14 cellular contexts compared by ENCODE assay signal in genomic region chr10:123792579-123792978, GRCh38.
DNase-seq lines count a peak whose midpoint lies in the region; TF ChIP-seq lines count a peak whose summit lies in the region.
"Had no signal": no experiment of that assay in that cellular context is flagged by ENCODE, and none has a peak within 500 bp of the region (broad histone marks: within the 10 kb centered on the region; RNA-seq: fewer than 3 reads in every experiment).

No MANE protein-coding gene starts in this region.

- DNase-seq in NB4 (ENCODE audit: low read depth), result peak; percentile 11
- peak; percentile 42 for DNase-seq in islet precursor cell
- DNase-seq in ureter (ENCODE audit: low spot score), result peak; percentile 20
- DNase-seq in NCI-H345 (lab: John Stamatoyannopoulos, UW), result no peak
- DNase-seq in SKM-1 treated with dmso at 0.1 percent for 144 hours (lab: John Stamatoyannopoulos, UW; ENCODE audit: unreplicated experiment), result no peak
- no peak for DNase-seq in CD8-positive, alpha-beta memory T cell
- DNase-seq: 8988T; AML-193; C1 segment of cervical spinal cord; CD4-positive, alpha-beta T cell; DMS79; EL; HCEC 1CT had no signal

- no peaks in the 10 kb centered on the region for H3K36me3 ChIP-seq in BLaER1 treated with 17β-estradiol and CSF1 and Interleukin-3, amounts not matched to agents 10 nM and 100 nM
- no peaks in the 10 kb centered on the region for H3K36me3 ChIP-seq in CD8-positive, alpha-beta memory T cell (ENCODE audit: insufficient read depth, low read length)

- H3K27me3 ChIP-seq in BLaER1 treated with 17β-estradiol and CSF1 and Interleukin-3, amounts not matched to agents 10 nM and 100 nM, result peaks cover 0 to 7% (median 0%) of the 10 kb centered on the region in 11 experiments; a peak in 2 of 22 replicates
- no peaks in the 10 kb centered on the region for H3K27me3 ChIP-seq in CD8-positive, alpha-beta memory T cell (ENCODE audit: insufficient read depth, low read length, poor library complexity, severe bottlenecking)

- peaks cover 0 to 6% (median 0%) of the 10 kb centered on the region in 11 experiments; a peak in 1 of 22 replicates for H4K20me1 ChIP-seq in BLaER1 treated with 17β-estradiol and CSF1 and Interleukin-3, amounts not matched to agents 10 nM and 100 nM

- TF ChIP-seq CTCF in NB4 (IDR thresholded peaks at IDR 0.05; ENCODE audit: low read depth, low read length), result no peak

- no peak for TF ChIP-seq POLR2A in NB4 (IDR thresholded peaks at IDR 0.05; ENCODE audit: extremely low read depth, insufficient read length)

- no peak overlapping the region for H3K9ac ChIP-seq in BLaER1 treated with 17β-estradiol and CSF1 and Interleukin-3, amounts not matched to agents 10 nM and 100 nM

- peaks cover 7 to 12% (median 10%) of the 10 kb centered on the region in 10 experiments; a peak in 19 of 20 replicates for H3K4me1 ChIP-seq in BLaER1 treated with 17β-estradiol and CSF1 and Interleukin-3, amounts not matched to agents 10 nM and 100 nM
- H3K4me1 ChIP-seq in CD8-positive, alpha-beta memory T cell (ENCODE audit: insufficient read depth, low read length), result no peaks in the 10 kb centered on the region

- peaks cover 9 to 36% (median 20%) of the 10 kb centered on the region in 11 experiments; a peak in 21 of 22 replicates for H3K9me3 ChIP-seq in BLaER1 treated with 17β-estradiol and CSF1 and Interleukin-3, amounts not matched to agents 10 nM and 100 nM (replicated peaks in 1 of 11)
- no peaks in the 10 kb centered on the region for H3K9me3 ChIP-seq in CD8-positive, alpha-beta memory T cell (ENCODE audit: low read length)

- no peaks in the 10 kb centered on the region for H3K36me3 Mint-ChIP-seq in CD8-positive, alpha-beta memory T cell

- no peak overlapping the region for H3K27ac Mint-ChIP-seq in CD8-positive, alpha-beta memory T cell
- H3K27ac Mint-ChIP-seq: CD4-positive, alpha-beta T cell had no signal

- H3K27ac ChIP-seq in BLaER1 treated with 17β-estradiol and CSF1 and Interleukin-3, amounts not matched to agents 10 nM and 100 nM, result no peak overlapping the region
- H3K27ac ChIP-seq in CD8-positive, alpha-beta memory T cell (ENCODE audit: low read depth, low read length), result no peak overlapping the region

- no peak overlapping the region for H3K4me3 ChIP-seq in BLaER1 treated with 17β-estradiol and CSF1 and Interleukin-3, amounts not matched to agents 10 nM and 100 nM
- no peak overlapping the region for H3K4me3 ChIP-seq in NB4 (ENCODE audit: low read depth, low read length)
- no peak overlapping the region for H3K4me3 ChIP-seq in CD8-positive, alpha-beta memory T cell (ENCODE audit: low read length)

- peak overlapping the region; percentile 24 to 70 (median 56) for H3K4me2 ChIP-seq in BLaER1 treated with 17β-estradiol and CSF1 and Interleukin-3, amounts not matched to agents 10 nM and 100 nM

- CTCF ChIA-PET in CD8-positive, alpha-beta memory T cell (lab: Charles Lee), result no interaction called here

- peaks cover 0 to 6% (median 2%) of the 10 kb centered on the region in 5 donors for H3K9me3 Mint-ChIP-seq in CD8-positive, alpha-beta memory T cell
- H3K9me3 Mint-ChIP-seq: CD4-positive, alpha-beta T cell had no signal

- H3K27me3 Mint-ChIP-seq in CD8-positive, alpha-beta memory T cell, result no peaks in the 10 kb centered on the region

- H3K4me1 Mint-ChIP-seq in CD8-positive, alpha-beta memory T cell, result no peaks in the 10 kb centered on the region

- H3K4me3 Mint-ChIP-seq in CD8-positive, alpha-beta memory T cell, result peak overlapping the region in 1 of 7 donors; percentile 46
- H3K4me3 Mint-ChIP-seq: CD4-positive, alpha-beta T cell had no signal

- POLR2A ChIA-PET in CD8-positive, alpha-beta memory T cell (lab: Charles Lee), result no interaction called here

Comparison
In these comparisons a context has a peak if more than half of its experiments do, and no peak if none do; other contexts are left out.
1. DNase-seq: peak in NB4 (single experiment), islet precursor cell (single experiment) and ureter (single experiment); none in NCI-H345 (single experiment), SKM-1 treated with dmso at 0.1 percent for 144 hours (single experiment) and CD8-positive, alpha-beta memory T cell (0 of 5).